Comparison of ENCODE assay signal across 8 cellular contexts in the genomic region with DNA sequence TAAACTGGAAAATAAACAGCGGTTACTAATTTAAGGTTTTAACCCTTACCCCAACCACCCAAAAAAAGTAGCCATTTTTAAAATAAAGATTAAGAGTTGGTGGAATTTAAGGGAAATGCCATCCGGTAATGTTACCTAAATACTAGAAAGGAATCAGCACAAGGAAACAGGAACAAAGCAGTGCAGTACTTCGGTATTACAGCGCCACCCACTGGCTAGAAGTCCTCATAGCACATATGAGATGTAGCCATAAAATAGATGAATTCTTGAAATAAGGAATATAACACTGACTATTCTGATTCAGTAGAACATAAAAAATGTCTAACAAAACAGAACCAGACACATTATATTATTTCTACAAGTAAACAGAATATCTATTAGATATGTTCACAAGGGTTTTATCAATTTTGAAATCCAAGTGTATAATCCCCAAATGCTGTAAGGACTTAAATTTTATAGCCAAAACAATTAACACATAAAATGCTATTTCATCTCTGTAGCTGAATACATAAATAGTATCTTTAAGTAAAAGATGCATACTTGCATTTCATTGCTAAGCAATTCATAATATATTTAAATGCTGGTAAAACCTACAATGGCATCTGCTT. TPM values are rescaled to one million over a fixed set of nuclear protein-coding genes. Genes with fewer than 3 reads are reported as not detected.
DNase-seq lines count a peak whose midpoint lies in the region; ATAC-seq and TF ChIP-seq lines count a peak whose summit lies in the region.

No MANE protein-coding gene starts in this region.

- ATAC-seq in Right ventricle myocardium inferior (peak; percentile 62), HG02798 (IDR thresholded peaks at IDR 0.05; ENCODE audit: poor library complexity, unreplicated experiment) (peak; percentile 78), body of pancreas (peak; percentile 76)

- H3K27me3 ChIP-seq in body of pancreas = no peaks in the 10 kb centered on the region

- H3K36me3 ChIP-seq in body of pancreas (replicated peaks in 1 of 2; ENCODE audit: insufficient read depth in 1 of 2, low read depth in 2 of 2) = peaks cover 0 to 5% of the 10 kb centered on the region in 2 donors

- no peaks in the 10 kb centered on the region for H3K9me3 ChIP-seq in body of pancreas

- H3K27ac Mint-ChIP-seq in immature natural killer cell = no peak overlapping the region

- intact Hi-C loops in Right ventricle myocardium inferior (cut with DNase I) = loop anchor here (2.0 kb wide), 2 partner anchors 227 to 527 kb away; no protein-coding TSS in a partner anchor
- intact Hi-C loops in cardiac septum (cut with DNase I) = loop anchor here (1.0 to 10.0 kb wide), 2 partner anchors 527 to 913 kb away; no protein-coding TSS in a partner anchor
- intact Hi-C loops in body of pancreas (cut with DNase I) = loop anchor here (10.0 kb wide), 1 partner anchor 533 kb away; no protein-coding TSS in a partner anchor

- H3K27me3 Mint-ChIP-seq in immature natural killer cell (ENCODE audit: low read depth in 3 of 3) = peaks cover 0 to 3% (median 2%) of the 10 kb centered on the region in 3 donors

- H3K4me1 Mint-ChIP-seq in immature natural killer cell = peaks cover 5 to 8% of the 10 kb centered on the region in 2 donors

- H3K36me3 Mint-ChIP-seq in immature natural killer cell = no peaks in the 10 kb centered on the region

- no peak overlapping the region for H3K4me3 ChIP-seq in body of pancreas

- TF ChIP-seq POLR2A in body of pancreas (IDR thresholded peaks at IDR 0.05) = no peak

- DNase-seq in Right ventricle myocardium inferior (ENCODE audit: missing footprints) = no peak
- no peak for DNase-seq in cardiac septum (ENCODE audit: low spot score)
- DNase-seq in NCI-H1694 (lab: John Stamatoyannopoulos, UW) = peak; percentile 89
- peak; percentile 47 for DNase-seq in T-helper 9 cell
- peak; percentile 65 to 77 (median 72) for DNase-seq in body of pancreas
- DNase-seq in immature natural killer cell = peak in 2 of 3 donors; percentile 8 to 17
- DNase-seq in stimulated activated CD4-positive, alpha-beta T cell treated with anti-CD3 and anti-CD28 coated beads, Interleukin-1b, Interleukin-23, amount 100 ng/mL, for 1 hour (ENCODE audit: low read depth in 2 of 2) = peak; percentile 7 to 21

- H3K9me3 Mint-ChIP-seq in immature natural killer cell = no peaks in the 10 kb centered on the region

- no peak overlapping the region for H3K4me3 Mint-ChIP-seq in immature natural killer cell

- H3K27ac ChIP-seq in body of pancreas = no peak overlapping the region

- 23 to 27% methylated on average over 4 of the region's 4 CpGs for WGBS in body of pancreas, 2 donors

- H3K4me1 ChIP-seq in body of pancreas = no peaks in the 10 kb centered on the region

- peak; percentile 48 to 79 (median 74) for TF ChIP-seq CTCF in body of pancreas (IDR thresholded peaks at IDR 0.05)

RNA-seq across cellular contexts. Expression of a gene that starts 58.8 kb away (rescaled TPM):
- total RNA-seq in Right ventricle myocardium inferior (2.8 TPM), cardiac septum (4.0 TPM), body of pancreas (1 to 10 TPM; 2.0 to 2.3 TPM)
- under 1 TPM in 1 of 3 donors, not detected in 2; 0.10 TPM for polyA plus RNA-seq in immature natural killer cell

Comparison
In these comparisons a context has a peak if more than half of its experiments do, and no peak if none do; other contexts are left out.
1. DNase-seq: peak in NCI-H1694 (single experiment), T-helper 9 cell (single experiment), body of pancreas (4 of 4), immature natural killer cell (2 of 3) and stimulated activated CD4-positive, alpha-beta T cell treated with anti-CD3 and anti-CD28 coated beads, Interleukin-1b, Interleukin-23, amount 100 ng/mL, for 1 hour (2 of 2); none in Right ventricle myocardium inferior (single experiment) and cardiac septum (single experiment).
2. Peak in every context shown above with its lines, with median percentiles within 50 percentile points of each other: ATAC-seq.